ENCODE assay signal across 14 cellular contexts in genomic region chr2:40283111-40283909, GRCh38.
DNase-seq lines count a peak whose midpoint lies in the region; ATAC-seq and TF ChIP-seq lines count a peak whose summit lies in the region.
"Had no signal": no experiment of that assay in that cellular context is flagged by ENCODE, and none has a peak within 500 bp of the region (broad histone marks: within the 10 kb centered on the region; RNA-seq: fewer than 3 reads in every experiment).

No MANE protein-coding gene starts in this region.

- H3K27me3 ChIP-seq in ACC112 (ENCODE audit: insufficient read depth, low read length) = no peaks in the 10 kb centered on the region
- no peaks in the 10 kb centered on the region for H3K27me3 ChIP-seq in brain microvascular endothelial cell (replicated peaks)
- H3K27me3 ChIP-seq: adrenal gland had no signal

- TF ChIP-seq CTCF in brain microvascular endothelial cell (IDR thresholded peaks at IDR 0.05; ENCODE audit: low read depth, low read length, missing control alignments) (no peak), mucosa of descending colon (IDR thresholded peaks at IDR 0.05) (no peak)

- H3K4me3 ChIP-seq in ACC112 (ENCODE audit: low read depth, low read length) (peak overlapping the region; percentile 74), brain microvascular endothelial cell (ENCODE audit: low read depth, low read length) (no peak overlapping the region), mucosa of descending colon (no peak overlapping the region)
- H3K4me3 ChIP-seq: SK-N-MC had no signal

- H3K36me3 ChIP-seq in ACC112 (ENCODE audit: insufficient read depth, low read length) (no peaks in the 10 kb centered on the region), brain microvascular endothelial cell (replicated peaks) (no peaks in the 10 kb centered on the region), mucosa of descending colon (ENCODE audit: low read depth) (no peaks in the 10 kb centered on the region)
- H3K36me3 ChIP-seq: adrenal gland had no signal

- DNase-seq in brain microvascular endothelial cell (no peak), myocyte (ENCODE audit: low read depth) (peak; percentile 68), OCI-M1 (lab: John Stamatoyannopoulos, UW) (no peak), mucosa of descending colon (no peak), NCI-H446 (lab: John Stamatoyannopoulos, UW) (no peak)
- DNase-seq in stimulated activated CD8-positive, alpha-beta memory T cell treated with anti-CD3 and anti-CD28 coated beads, Interleukin-4, amount 100 ng/mL, for 48 hours = no peak
- DNase-seq: adrenal gland; effector memory CD4-positive, alpha-beta T cell; NCI-H1694; occipital lobe had no signal

- ATAC-seq in GM18519 (IDR thresholded peaks at IDR 0.05; ENCODE audit: low FRiP score, unreplicated experiment) (peak; percentile 35), mucosa of descending colon (no peak)
- ATAC-seq: activated CD4-positive, CD25-positive, alpha-beta regulatory T cell treated with anti-CD3 and anti-CD28 coated beads, Interleukin-2, amount 50 U/mL, for 24 hours had no signal

- H3K27ac ChIP-seq in ACC112 (ENCODE audit: low read depth, low read length) (peak overlapping the region; percentile 75; the same call in 1 of the 2 replicates), brain microvascular endothelial cell (peak overlapping the region; percentile 51)
- H3K27ac ChIP-seq: SK-N-MC had no signal

- H3K4me1 ChIP-seq in ACC112 (ENCODE audit: control insufficient read depth, insufficient read depth, low read length, unreplicated experiment) (peaks cover 37% of the 10 kb centered on the region), mucosa of descending colon (ENCODE audit: low read depth) (no peaks in the 10 kb centered on the region)

- H3K79me2 ChIP-seq in ACC112 (ENCODE audit: control insufficient read depth, insufficient read depth, low read length, unreplicated experiment) = no peaks in the 10 kb centered on the region

- intact Hi-C loops in mucosa of descending colon (cut with DNase I, micrococcal nuclease) = no loop called here

- no peaks in the 10 kb centered on the region for H3K9me3 ChIP-seq in mucosa of descending colon
- H3K9me3 ChIP-seq: adrenal gland had no signal

- in situ Hi-C loops in brain microvascular endothelial cell (cut with HindIII; ENCODE audit: low pct_ligation_motif_present, low sequenced_read_pairs) = no loop called here

- peak overlapping the region; percentile 60 for H2AFZ ChIP-seq in ACC112 (ENCODE audit: low read length, unreplicated experiment)
